Comparison of ENCODE assay signal across 15 cellular contexts in genomic region chr13:74651121-74651520, GRCh38.
A peak's percentile ranks its signal among the peaks of the same experiment; 100 is the strongest.
DNase-seq lines count a peak whose midpoint lies in the region; TF ChIP-seq lines count a peak whose summit lies in the region.
"Had no signal": no experiment of that assay in that cellular context is flagged by ENCODE, and none has a peak within 500 bp of the region (broad histone marks: within the 10 kb centered on the region; RNA-seq: fewer than 3 reads in every experiment).

No MANE protein-coding gene starts in this region.

- H3F3A ChIP-seq in smooth muscle cell (ENCODE audit: low read depth) = no peaks in the 10 kb centered on the region

- no peak overlapping the region for H3K4me3 ChIP-seq in smooth muscle cell
- no peak overlapping the region for H3K4me3 ChIP-seq in BE2C (ENCODE audit: low read depth, low read length)

- WGBS in smooth muscle cell (ENCODE audit: low lambda C conversion rate) = 79% methylated on average over 1 of the region's 1 CpG

- DNase-seq in NCI-H82 (lab: John Stamatoyannopoulos, UW) (peak; percentile 17), NCI-H82 treated with DMSO at 0.1 percent for 48 hours (lab: John Stamatoyannopoulos, UW; ENCODE audit: unreplicated experiment) (no peak), left kidney (ENCODE audit: low read depth, low spot score) (peak; percentile 10), smooth muscle cell (lab: John Stamatoyannopoulos, UW; ENCODE audit: unreplicated experiment) (no peak), amygdala (lab: John Stamatoyannopoulos, UW) (no peak), SW 1271 (lab: John Stamatoyannopoulos, UW) (no peak), BE2C (no peak)
- DNase-seq: ACHN; CD4-positive, alpha-beta memory T cell; DND-41; GDM1; HCEC 1CT; HFFc6 had no signal

- H3K4me1 ChIP-seq in smooth muscle cell (ENCODE audit: low read depth) = no peaks in the 10 kb centered on the region
- H3K4me1 ChIP-seq in BE2C = 0 out of 2 replicates have a peak, but pooled peaks cover 4% of the 10 kb centered on the region

- H3K27me3 ChIP-seq in smooth muscle cell (ENCODE audit: low read depth) (peaks cover 4% of the 10 kb centered on the region), BE2C (no peaks in the 10 kb centered on the region)

- H3K27ac ChIP-seq in VCaP (peak overlapping the region; percentile 83), smooth muscle cell (ENCODE audit: low read depth) (no peak overlapping the region)
- H3K27ac ChIP-seq: C4-2B had no signal

- no peaks in the 10 kb centered on the region for H3K79me2 ChIP-seq in smooth muscle cell (ENCODE audit: low read depth)

- H3K9me3 ChIP-seq in smooth muscle cell (replicated peaks; ENCODE audit: low read depth) = no peaks in the 10 kb centered on the region
- H3K9me3 ChIP-seq in BE2C = no peaks in the 10 kb centered on the region

- no peaks in the 10 kb centered on the region for H4K20me1 ChIP-seq in smooth muscle cell (ENCODE audit: low read depth)

- H3K9ac ChIP-seq in smooth muscle cell (ENCODE audit: low read depth) = no peak overlapping the region

- H3K36me3 ChIP-seq in smooth muscle cell (ENCODE audit: low read depth) (no peaks in the 10 kb centered on the region), BE2C (no peaks in the 10 kb centered on the region)

- TF ChIP-seq CTCF in VCaP (conservative IDR thresholded peaks at IDR 0.05) (no peak), smooth muscle cell (IDR thresholded peaks at IDR 0.05; ENCODE audit: borderline replicate concordance, insufficient read depth, poor library complexity, severe bottlenecking) (no peak), BE2C (IDR thresholded peaks at IDR 0.05; ENCODE audit: low read depth, low read length) (no peak)

- peak overlapping the region; percentile 81 for H2AFZ ChIP-seq in smooth muscle cell (ENCODE audit: low read depth)

- H3K4me2 ChIP-seq in smooth muscle cell = no peak overlapping the region

Comparison
In these comparisons a context has a peak if more than half of its experiments do, and no peak if none do; other contexts are left out.
1. DNase-seq: peak in NCI-H82 (single experiment) and left kidney (single experiment); none in NCI-H82 treated with DMSO at 0.1 percent for 48 hours (single experiment), smooth muscle cell (single experiment), amygdala (0 of 56), SW 1271 (0 of 2) and BE2C (single experiment).